1 cellular context compared by ENCODE assay signal in the genomic region with DNA sequence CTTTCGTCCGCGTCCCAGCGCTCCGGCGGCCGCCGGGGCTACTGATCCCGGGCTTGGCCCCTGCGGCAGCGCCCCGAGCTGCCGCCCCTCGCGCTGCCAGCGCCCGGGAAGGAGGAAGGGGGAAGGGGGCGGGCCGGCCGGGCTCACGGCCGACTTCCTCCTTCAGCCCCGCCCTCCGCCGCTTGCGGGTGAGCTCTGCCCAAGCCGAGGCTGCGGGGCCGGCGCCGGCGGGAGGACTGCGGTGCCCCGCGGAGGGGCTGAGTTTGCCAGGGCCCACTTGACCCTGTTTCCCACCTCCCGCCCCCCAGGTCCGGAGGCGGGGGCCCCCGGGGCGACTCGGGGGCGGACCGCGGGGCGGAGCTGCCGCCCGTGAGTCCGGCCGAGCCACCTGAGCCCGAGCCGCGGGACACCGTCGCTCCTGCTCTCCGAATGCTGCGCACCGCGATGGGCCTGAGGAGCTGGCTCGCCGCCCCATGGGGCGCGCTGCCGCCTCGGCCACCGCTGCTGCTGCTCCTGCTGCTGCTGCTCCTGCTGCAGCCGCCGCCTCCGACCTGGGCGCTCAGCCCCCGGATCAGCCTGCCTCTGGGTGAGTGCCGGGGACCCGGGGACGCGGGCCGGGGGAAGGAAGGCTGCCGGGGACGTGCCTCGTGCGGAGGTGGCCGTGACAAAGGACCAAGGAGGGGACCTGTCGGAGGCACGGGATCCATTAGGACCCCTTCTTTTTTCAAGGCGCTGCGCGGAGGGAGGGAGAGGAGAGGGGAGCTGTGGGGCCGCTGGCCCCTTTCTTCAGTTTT.
A peak's percentile ranks its signal among the peaks of the same experiment; 100 is the strongest.
TF ChIP-seq lines count a peak whose summit lies in the region.

TSS of gene SEMA4B (plus strand) at position 181 of the 794 bp plus-strand sequence. CDS start at position 430, 249 bp downstream.

TF ChIP-seq in GM12878, 131 proteins besides CTCF, POLR2A, EP300 and RAD21 (continued from another document):
- TF ChIP-seq MLLT1 (IDR thresholded peaks at IDR 0.05), result no peak
- TF ChIP-seq TCF3 (IDR thresholded peaks at IDR 0.05; ENCODE audit: borderline replicate concordance, insufficient read depth, low read depth, low read length), result no peak
- TF ChIP-seq SIN3A (IDR thresholded peaks at IDR 0.05; ENCODE audit: low read depth, low read length), result no peak
- TF ChIP-seq TAF1 (IDR thresholded peaks at IDR 0.05; ENCODE audit: borderline replicate concordance, low read depth, low read length), result no peak; the same call in 1 of the 2 replicates
- no peak for TF ChIP-seq TCF12 (IDR thresholded peaks at IDR 0.05; ENCODE audit: low read depth, low read length)
- TF ChIP-seq PML (IDR thresholded peaks at IDR 0.05; ENCODE audit: low read length), result no peak
- peak in 1 of 2 experiments; percentile 92; a peak in 2 of 4 replicates for TF ChIP-seq BHLHE40 (IDR thresholded peaks at IDR 0.05; ENCODE audit: borderline replicate concordance in 1 of 2, low read depth in 2 of 2, low read length in 1 of 2)
- no peak for TF ChIP-seq ATF3 (IDR thresholded peaks at IDR 0.05; ENCODE audit: borderline replicate concordance, extremely low read depth, low read depth, low read length)
- no peak for TF ChIP-seq IRF4 (IDR thresholded peaks at IDR 0.05; ENCODE audit: low read depth, low read length)
- no peak for TF ChIP-seq ZNF592 (IDR thresholded peaks at IDR 0.05)
- no peak for TF ChIP-seq PAX8 (IDR thresholded peaks at IDR 0.05)
- TF ChIP-seq LARP7 (IDR thresholded peaks at IDR 0.05), result peak; percentile 93
- TF ChIP-seq, protein P1, sequence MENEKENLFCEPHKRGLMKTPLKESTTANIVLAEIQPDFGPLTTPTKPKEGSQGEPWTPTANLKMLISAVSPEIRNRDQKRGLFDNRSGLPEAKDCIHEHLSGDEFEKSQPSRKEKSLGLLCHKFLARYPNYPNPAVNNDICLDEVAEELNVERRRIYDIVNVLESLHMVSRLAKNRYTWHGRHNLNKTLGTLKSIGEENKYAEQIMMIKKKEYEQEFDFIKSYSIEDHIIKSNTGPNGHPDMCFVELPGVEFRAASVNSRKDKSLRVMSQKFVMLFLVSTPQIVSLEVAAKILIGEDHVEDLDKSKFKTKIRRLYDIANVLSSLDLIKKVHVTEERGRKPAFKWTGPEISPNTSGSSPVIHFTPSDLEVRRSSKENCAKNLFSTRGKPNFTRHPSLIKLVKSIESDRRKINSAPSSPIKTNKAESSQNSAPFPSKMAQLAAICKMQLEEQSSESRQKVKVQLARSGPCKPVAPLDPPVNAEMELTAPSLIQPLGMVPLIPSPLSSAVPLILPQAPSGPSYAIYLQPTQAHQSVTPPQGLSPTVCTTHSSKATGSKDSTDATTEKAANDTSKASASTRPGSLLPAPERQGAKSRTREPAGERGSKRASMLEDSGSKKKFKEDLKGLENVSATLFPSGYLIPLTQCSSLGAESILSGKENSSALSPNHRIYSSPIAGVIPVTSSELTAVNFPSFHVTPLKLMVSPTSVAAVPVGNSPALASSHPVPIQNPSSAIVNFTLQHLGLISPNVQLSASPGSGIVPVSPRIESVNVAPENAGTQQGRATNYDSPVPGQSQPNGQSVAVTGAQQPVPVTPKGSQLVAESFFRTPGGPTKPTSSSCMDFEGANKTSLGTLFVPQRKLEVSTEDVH (IDR thresholded peaks at IDR 0.05; ENCODE audit: low read depth, partially characterized antibody), result no peak
- no peak for TF ChIP-seq ZNF274 (IDR thresholded peaks at IDR 0.05; ENCODE audit: insufficient read depth, insufficient read length)
- no peak for TF ChIP-seq FOXK2 (IDR thresholded peaks at IDR 0.05)
- TF ChIP-seq CBX3 (IDR thresholded peaks at IDR 0.05; ENCODE audit: borderline replicate concordance, low read depth), result no peak
- no peak; the same call in 1 of the 2 replicates for TF ChIP-seq CHD1 (IDR thresholded peaks at IDR 0.05; ENCODE audit: low read depth, low read length)
- no peak for TF ChIP-seq SIX5 (IDR thresholded peaks at IDR 0.05; ENCODE audit: low read depth, low read length, severe bottlenecking)
- TF ChIP-seq, protein P2, sequence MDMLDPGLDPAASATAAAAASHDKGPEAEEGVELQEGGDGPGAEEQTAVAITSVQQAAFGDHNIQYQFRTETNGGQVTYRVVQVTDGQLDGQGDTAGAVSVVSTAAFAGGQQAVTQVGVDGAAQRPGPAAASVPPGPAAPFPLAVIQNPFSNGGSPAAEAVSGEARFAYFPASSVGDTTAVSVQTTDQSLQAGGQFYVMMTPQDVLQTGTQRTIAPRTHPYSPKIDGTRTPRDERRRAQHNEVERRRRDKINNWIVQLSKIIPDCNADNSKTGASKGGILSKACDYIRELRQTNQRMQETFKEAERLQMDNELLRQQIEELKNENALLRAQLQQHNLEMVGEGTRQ (IDR thresholded peaks at IDR 0.05; ENCODE audit: borderline replicate concordance, low read depth, low read length), result no peak
- peak; percentile 90 for TF ChIP-seq GATAD2B (conservative IDR thresholded peaks at IDR 0.05; ENCODE audit: low read depth)
- TF ChIP-seq RELA (IDR thresholded peaks at IDR 0.05; ENCODE audit: borderline replicate concordance, partially characterized antibody), result peak; percentile 41
- TF ChIP-seq, protein P3, sequence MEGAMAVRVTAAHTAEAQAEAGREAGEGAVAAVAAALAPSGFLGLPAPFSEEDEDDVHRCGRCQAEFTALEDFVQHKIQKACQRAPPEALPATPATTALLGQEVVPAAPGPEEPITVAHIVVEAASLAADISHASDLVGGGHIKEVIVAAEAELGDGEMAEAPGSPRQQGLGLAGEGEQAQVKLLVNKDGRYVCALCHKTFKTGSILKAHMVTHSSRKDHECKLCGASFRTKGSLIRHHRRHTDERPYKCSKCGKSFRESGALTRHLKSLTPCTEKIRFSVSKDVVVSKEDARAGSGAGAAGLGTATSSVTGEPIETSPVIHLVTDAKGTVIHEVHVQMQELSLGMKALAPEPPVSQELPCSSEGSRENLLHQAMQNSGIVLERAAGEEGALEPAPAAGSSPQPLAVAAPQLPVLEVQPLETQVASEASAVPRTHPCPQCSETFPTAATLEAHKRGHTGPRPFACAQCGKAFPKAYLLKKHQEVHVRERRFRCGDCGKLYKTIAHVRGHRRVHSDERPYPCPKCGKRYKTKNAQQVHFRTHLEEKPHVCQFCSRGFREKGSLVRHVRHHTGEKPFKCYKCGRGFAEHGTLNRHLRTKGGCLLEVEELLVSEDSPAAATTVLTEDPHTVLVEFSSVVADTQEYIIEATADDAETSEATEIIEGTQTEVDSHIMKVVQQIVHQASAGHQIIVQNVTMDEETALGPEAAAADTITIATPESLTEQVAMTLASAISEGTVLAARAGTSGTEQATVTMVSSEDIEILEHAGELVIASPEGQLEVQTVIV (IDR thresholded peaks at IDR 0.05; ENCODE audit: borderline replicate concordance, partially characterized antibody), result peak; percentile 11
- peak; percentile 60; the same call in 1 of the 2 replicates for TF ChIP-seq IKZF1 (conservative IDR thresholded peaks at IDR 0.05)
- no peak for TF ChIP-seq HCFC1 (IDR thresholded peaks at IDR 0.05; ENCODE audit: low read length)
- TF ChIP-seq MXI1 (IDR thresholded peaks at IDR 0.05; ENCODE audit: low read depth, low read length), result no peak; the same call in 1 of the 2 replicates
- TF ChIP-seq RBBP5 (conservative IDR thresholded peaks at IDR 0.05), result no peak
- TF ChIP-seq TCF7 (IDR thresholded peaks at IDR 0.05; ENCODE audit: borderline replicate concordance), result no peak
- no peak for TF ChIP-seq KLF5 (IDR thresholded peaks at IDR 0.05; ENCODE audit: partially characterized antibody)
TF ChIP-seq in GM12878: peak in this region for 16.
